ENCODE assay signal across 24 cellular contexts in the genomic region with DNA sequence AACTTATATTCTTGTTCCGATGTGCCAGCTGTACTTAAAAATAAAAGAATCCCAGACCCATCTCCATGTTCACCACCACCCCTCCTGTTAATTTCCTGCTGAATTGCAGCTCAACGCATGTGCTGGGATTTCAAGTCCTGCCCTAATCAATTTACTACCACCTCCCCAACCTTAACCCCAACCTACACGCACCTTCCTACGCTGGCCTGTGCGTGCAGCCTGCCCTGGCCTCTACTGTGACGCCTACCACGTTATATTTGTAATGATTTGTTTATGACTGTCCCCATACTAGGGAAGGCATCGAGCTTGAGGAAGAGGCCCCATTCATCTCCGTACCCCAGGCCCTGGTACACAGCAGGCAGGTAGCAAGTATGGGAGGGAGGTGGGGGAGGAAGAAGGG.
"Had no signal": no experiment of that assay in that cellular context is flagged by ENCODE, and none has a peak within 500 bp of the region (broad histone marks: within the 10 kb centered on the region; RNA-seq: fewer than 3 reads in every experiment).

No MANE protein-coding gene starts in this region.

- H3K4me1 Mint-ChIP-seq: activated naive CD4-positive, alpha-beta T cell treated with anti-CD3 and anti-CD28 coated beads, Interleukin-2, amount 50 U/mL, for 24 hours had no signal

- H3K36me3 Mint-ChIP-seq: activated naive CD4-positive, alpha-beta T cell treated with anti-CD3 and anti-CD28 coated beads, Interleukin-2, amount 50 U/mL, for 24 hours; neural progenitor cell; T-cell had no signal

- H3K4me1 ChIP-seq: lower lobe of right lung, uterus had no signal

- H3K27ac ChIP-seq: brain microvascular endothelial cell, lower lobe of right lung, neural progenitor cell, right atrium auricular region, suprapubic skin, transverse colon, WERI-Rb-1 had no signal

- FAIRE-seq: islet of Langerhans had no signal

- H3K4me3 Mint-ChIP-seq: activated CD8-positive, alpha-beta T cell treated with anti-CD3 and anti-CD28 coated beads, Interleukin-2, amount 10 ng/mL, durations not matched to agents 7 days and 5 days; activated naive CD4-positive, alpha-beta T cell treated with anti-CD3 and anti-CD28 coated beads, Interleukin-2, amount 50 U/mL, for 24 hours; activated T-helper 1 cell treated with anti-CD3 and anti-CD28 coated beads, Interleukin-12 subunit alpha, Interleukin-12 subunit beta, Interleukin-2, Interleukin-4 antibody, amounts not matched to agents 30 ng/mL and 10 ng/mL and 1 ng/mL, durations not matched to agents 14 hours and 24 hours and 36 hours; naive thymus-derived CD4-positive, alpha-beta T cell; neural progenitor cell; T-cell; T-helper 2 cell treated with Interferon-gamma antibody and Interleukin-4, amounts not matched to agents 5 μg/mL and 100 μg/mL, for 36 hours had no signal

- H3K4me2 ChIP-seq: neural progenitor cell had no signal

- H3K27me3 Mint-ChIP-seq: activated naive CD4-positive, alpha-beta T cell treated with anti-CD3 and anti-CD28 coated beads, Interleukin-2, amount 50 U/mL, for 24 hours; T-cell had no signal

- H2AFZ ChIP-seq: neural progenitor cell had no signal

- H3K27ac Mint-ChIP-seq: activated CD8-positive, alpha-beta T cell treated with anti-CD3 and anti-CD28 coated beads, Interleukin-2, amount 10 ng/mL, durations not matched to agents 7 days and 5 days; activated naive CD4-positive, alpha-beta T cell treated with anti-CD3 and anti-CD28 coated beads, Interleukin-2, amount 50 U/mL, for 24 hours; activated T-helper 1 cell treated with anti-CD3 and anti-CD28 coated beads, Interleukin-12 subunit alpha, Interleukin-12 subunit beta, Interleukin-2, Interleukin-4 antibody, amounts not matched to agents 30 ng/mL and 10 ng/mL and 1 ng/mL, durations not matched to agents 14 hours and 24 hours and 36 hours; neural progenitor cell; T-cell; T-helper 2 cell treated with Interferon-gamma antibody and Interleukin-4, amounts not matched to agents 5 μg/mL and 100 μg/mL, for 36 hours had no signal

- H3K9me3 ChIP-seq: lower lobe of right lung, right atrium auricular region, suprapubic skin, transverse colon, uterus had no signal

- H3K27me3 ChIP-seq: brain microvascular endothelial cell, neural progenitor cell, right atrium auricular region, suprapubic skin, transverse colon, uterus had no signal

- H3K9ac ChIP-seq: neural progenitor cell had no signal

- H3K9me3 Mint-ChIP-seq: activated naive CD4-positive, alpha-beta T cell treated with anti-CD3 and anti-CD28 coated beads, Interleukin-2, amount 50 U/mL, for 24 hours; activated T-helper 1 cell treated with anti-CD3 and anti-CD28 coated beads, Interleukin-12 subunit alpha, Interleukin-12 subunit beta, Interleukin-2, Interleukin-4 antibody, amounts not matched to agents 30 ng/mL and 10 ng/mL and 1 ng/mL, durations not matched to agents 14 hours and 24 hours and 36 hours; naive thymus-derived CD4-positive, alpha-beta T cell; neural progenitor cell; T-cell; T-helper 2 cell treated with Interferon-gamma antibody and Interleukin-4, amounts not matched to agents 5 μg/mL and 100 μg/mL, for 36 hours had no signal

- H3K4me3 ChIP-seq: lower lobe of right lung, neural progenitor cell, right atrium auricular region, suprapubic skin, transverse colon, uterus had no signal

- ATAC-seq: activated CD8-positive, alpha-beta T cell treated with anti-CD3 and anti-CD28 coated beads, Interleukin-2, amount 10 ng/mL, durations not matched to agents 7 days and 5 days; lower lobe of right lung; naive thymus-derived CD4-positive, alpha-beta T cell; stimulated activated naive CD8-positive, alpha-beta T cell treated with anti-CD3 and anti-CD28 coated beads, Interleukin-15, Interleukin-2, amounts not matched to agents 100 U/mL and 50 U/mL, for 24 hours; T-cell had no signal

- H3K36me3 ChIP-seq: brain microvascular endothelial cell, lower lobe of right lung, neural progenitor cell, right atrium auricular region, suprapubic skin, transverse colon, uterus, WERI-Rb-1 had no signal

- DNase-seq: activated CD4-positive, alpha-beta T cell treated with anti-CD3 and anti-CD28 coated beads for 1 hour; activated CD4-positive, alpha-beta T cell treated with anti-CD3 and anti-CD28 coated beads, Interleukin-2, amount 50 U/mL, for 1 hour; activated CD8-positive, alpha-beta T cell treated with anti-CD3 and anti-CD28 coated beads, Interleukin-2, amount 10 ng/mL, durations not matched to agents 7 days and 5 days; activated gamma-delta T cell; brain microvascular endothelial cell; central memory CD4-positive, alpha-beta T cell; dermis blood vessel endothelial cell; effector CD8-positive, alpha-beta T cell; foreskin melanocyte; lower lobe of right lung; naive thymus-derived CD4-positive, alpha-beta T cell; stimulated activated CD4-positive, alpha-beta T cell treated with anti-CD3 and anti-CD28 coated beads, Interleukin-4, amount 100 ng/mL, for 24 hours; stimulated activated naive CD8-positive, alpha-beta T cell treated with anti-CD3 and anti-CD28 coated beads, Interleukin-15, Interleukin-2, amounts not matched to agents 100 U/mL and 50 U/mL, for 24 hours; T-cell; transverse colon; WERI-Rb-1 had no signal
